Comparison of ENCODE assay signal across 26 cellular contexts in the genomic region with DNA sequence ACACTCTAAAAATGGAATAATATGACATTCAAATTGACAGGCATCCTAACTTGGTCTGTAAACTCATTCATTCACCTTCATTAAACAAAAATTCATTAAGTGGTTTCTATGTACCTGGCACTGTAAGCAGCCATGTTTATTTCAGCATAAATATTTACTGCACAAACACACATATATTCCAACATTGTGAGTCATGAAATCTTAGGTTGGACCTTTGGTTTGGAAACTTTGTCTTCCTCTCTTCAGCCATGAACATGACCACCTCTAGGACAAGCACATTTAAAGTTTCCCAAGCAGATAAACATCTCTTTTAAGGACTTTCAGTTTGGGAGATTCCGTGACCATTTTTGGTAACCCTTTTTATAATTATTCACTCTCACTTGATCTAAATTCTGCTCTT.
DNase-seq lines count a peak whose midpoint lies in the region; TF ChIP-seq lines count a peak whose summit lies in the region.
"Had no signal": no experiment of that assay in that cellular context is flagged by ENCODE, and none has a peak within 500 bp of the region (broad histone marks: within the 10 kb centered on the region; RNA-seq: fewer than 3 reads in every experiment).

No MANE protein-coding gene starts in this region.

- H3K27me3 Mint-ChIP-seq in T-helper 1 cell treated with Interleukin-12 subunit alpha and Interleukin-12 subunit beta and Interleukin-4 antibody, amounts not matched to agents 30 μg/mL and 1 μg/mL, for 36 hours (ENCODE audit: low read depth): no peaks in the 10 kb centered on the region
- H3K27me3 Mint-ChIP-seq: activated CD4-positive, alpha-beta memory T cell treated with anti-CD3 and anti-CD28 coated beads, Interleukin-2, amount 10 ng/mL, durations not matched to agents 7 days and 5 days; effector memory CD8-positive, alpha-beta T cell; stimulated activated memory B cell treated with anti-CD40 and anti-IgM and Interleukin-4, amounts not matched to agents 10 μg/mL and 1 μg/mL and 100 μg/mL, for 72 hours had no signal

- BruUV-seq in mammary epithelial cell (replicated peaks; lab: Mats Ljungman, UMichigan): no TSS peak

- H3K36me3 Mint-ChIP-seq in T-helper 1 cell treated with Interleukin-12 subunit alpha and Interleukin-12 subunit beta and Interleukin-4 antibody, amounts not matched to agents 30 μg/mL and 1 μg/mL, for 36 hours (ENCODE audit: low read depth): peaks cover 15% of the 10 kb centered on the region
- H3K36me3 Mint-ChIP-seq: natural killer cell; stimulated activated memory B cell treated with anti-CD40 and anti-IgM and Interleukin-4, amounts not matched to agents 10 μg/mL and 1 μg/mL and 100 μg/mL, for 72 hours; WTC11 had no signal

- intact Hi-C loops in mammary epithelial cell (cut with micrococcal nuclease): no loop called here

- no peak for TF ChIP-seq CTCF in mammary epithelial cell (conservative IDR thresholded peaks at IDR 0.05 in 1 of 2, IDR thresholded peaks at IDR 0.05 in 1 of 2; ENCODE audit: extremely low read depth in 1 of 2, insufficient read depth in 1 of 2, low read depth in 1 of 2, low read length in 2 of 2)

- no peaks in the 10 kb centered on the region for H3K27me3 ChIP-seq in mammary epithelial cell (ENCODE audit: insufficient read depth, low read length)
- H3K27me3 ChIP-seq: adrenal gland, BE2C, brain microvascular endothelial cell, SJCRH30, spleen, suprapubic skin had no signal

- no peaks in the 10 kb centered on the region for H3K79me2 ChIP-seq in mammary epithelial cell (ENCODE audit: insufficient read depth, low read length)

- H3K4me3 Mint-ChIP-seq in T-helper 1 cell treated with Interleukin-12 subunit alpha and Interleukin-12 subunit beta and Interleukin-4 antibody, amounts not matched to agents 30 μg/mL and 1 μg/mL, for 36 hours: no peak overlapping the region
- H3K4me3 Mint-ChIP-seq: activated CD4-positive, alpha-beta memory T cell treated with anti-CD3 and anti-CD28 coated beads, Interleukin-2, amount 10 ng/mL, durations not matched to agents 7 days and 5 days; effector memory CD8-positive, alpha-beta T cell; IgD-negative memory B cell; immature natural killer cell; natural killer cell; stimulated activated memory B cell treated with anti-CD40 and anti-IgM and Interleukin-4, amounts not matched to agents 10 μg/mL and 1 μg/mL and 100 μg/mL, for 72 hours; WTC11 had no signal

- H3K9me3 Mint-ChIP-seq in T-helper 1 cell treated with Interleukin-12 subunit alpha and Interleukin-12 subunit beta and Interleukin-4 antibody, amounts not matched to agents 30 μg/mL and 1 μg/mL, for 36 hours: peaks cover 7% of the 10 kb centered on the region
- H3K9me3 Mint-ChIP-seq: effector memory CD8-positive, alpha-beta T cell; immature natural killer cell; natural killer cell; stimulated activated memory B cell treated with anti-CD40 and anti-IgM and Interleukin-4, amounts not matched to agents 10 μg/mL and 1 μg/mL and 100 μg/mL, for 72 hours; WTC11 had no signal

- H3K27ac ChIP-seq in mammary epithelial cell (ENCODE audit: insufficient read depth, low read depth, low read length): peak overlapping the region; percentile 69
- H3K27ac ChIP-seq: adrenal gland, brain microvascular endothelial cell, left ventricle myocardium inferior, SJCRH30, spleen had no signal

- no peaks in the 10 kb centered on the region for H3K36me3 ChIP-seq in mammary epithelial cell (ENCODE audit: insufficient read depth, low read length)
- H3K36me3 ChIP-seq: adrenal gland, BE2C, brain microvascular endothelial cell, left ventricle myocardium inferior, SJCRH30, spleen, suprapubic skin had no signal

- 33% methylated on average over 1 of the region's 1 CpG for WGBS in mammary epithelial cell (ENCODE audit: low coverage, missing lambda C conversion rate)

- DNase-seq in T-helper 1 cell: no peak
- peak; percentile 36 for DNase-seq in LoVo (ENCODE audit: low spot score)
- no peak for DNase-seq in mammary epithelial cell
- DNase-seq in renal cortical epithelial cell (ENCODE audit: low read depth): peak; percentile 42
- no peak for DNase-seq in 8988T
- no peak for DNase-seq in NCI-H146 (lab: John Stamatoyannopoulos, UW)
- no peak for DNase-seq in NCI-H526 treated with DMSO at 0.1 percent for 48 hours (lab: John Stamatoyannopoulos, UW)
- DNase-seq: activated CD4-positive, alpha-beta memory T cell treated with anti-CD3 and anti-CD28 coated beads, Interleukin-2, amount 10 ng/mL, durations not matched to agents 7 days and 5 days; activated naive CD4-positive, alpha-beta T cell; adrenal gland; BE2C; brain microvascular endothelial cell; effector memory CD8-positive, alpha-beta T cell; immature natural killer cell; left ventricle myocardium inferior; midbrain; MM.1S; natural killer cell; spleen; stimulated activated CD4-positive, alpha-beta T cell treated with anti-CD3 and anti-CD28 coated beads, Interleukin-2, amount 100 ng/mL, for 48 hours had no signal

- no peak overlapping the region for H3K4me3 ChIP-seq in mammary epithelial cell (replicated peaks in 1 of 3; ENCODE audit: insufficient read depth in 1 of 3, low read depth in 2 of 3, low read length in 3 of 3)
- H3K4me3 ChIP-seq: adrenal gland, left ventricle myocardium inferior, SJCRH30, spleen, suprapubic skin had no signal

- peak overlapping the region; percentile 12 for H3K27ac Mint-ChIP-seq in T-helper 1 cell treated with Interleukin-12 subunit alpha and Interleukin-12 subunit beta and Interleukin-4 antibody, amounts not matched to agents 30 μg/mL and 1 μg/mL, for 36 hours
- H3K27ac Mint-ChIP-seq: activated CD4-positive, alpha-beta memory T cell treated with anti-CD3 and anti-CD28 coated beads, Interleukin-2, amount 10 ng/mL, durations not matched to agents 7 days and 5 days; IgD-negative memory B cell; immature natural killer cell; natural killer cell; stimulated activated memory B cell treated with anti-CD40 and anti-IgM and Interleukin-4, amounts not matched to agents 10 μg/mL and 1 μg/mL and 100 μg/mL, for 72 hours had no signal

- no peak overlapping the region for H3K9ac ChIP-seq in mammary epithelial cell (ENCODE audit: insufficient read depth, low read length)

- CTCF ChIA-PET in mammary epithelial cell (lab: Charles Lee; ENCODE audit: low non-redundant PET): no interaction called here

- in situ Hi-C loops in mammary epithelial cell (cut with MboI; ENCODE audit: low sequenced_read_pairs in 2 of 2): no loop called here

- peaks cover 38% of the 10 kb centered on the region for H3K4me1 ChIP-seq in mammary epithelial cell (ENCODE audit: insufficient read depth, low read length)
- H3K4me1 ChIP-seq: adrenal gland, BE2C, left ventricle myocardium inferior, spleen had no signal

- H4K20me1 ChIP-seq in mammary epithelial cell (ENCODE audit: insufficient read depth, low read length): no peaks in the 10 kb centered on the region

- no peak overlapping the region for H3K4me2 ChIP-seq in mammary epithelial cell (ENCODE audit: insufficient read depth, low read depth, low read length)

- dilution Hi-C loops in mammary epithelial cell (cut with HindIII; ENCODE audit: low sequenced_read_pairs): no loop called here

- H3K9me3 ChIP-seq in mammary epithelial cell (replicated peaks; ENCODE audit: insufficient read depth, low read length): no peaks in the 10 kb centered on the region
- H3K9me3 ChIP-seq: adrenal gland, BE2C, left ventricle myocardium inferior, SJCRH30, spleen, suprapubic skin had no signal

- H2AFZ ChIP-seq in mammary epithelial cell (ENCODE audit: low read depth, low read length): no peak overlapping the region

- peaks cover 51% of the 10 kb centered on the region for H3K4me1 Mint-ChIP-seq in T-helper 1 cell treated with Interleukin-12 subunit alpha and Interleukin-12 subunit beta and Interleukin-4 antibody, amounts not matched to agents 30 μg/mL and 1 μg/mL, for 36 hours (ENCODE audit: low read depth)
- H3K4me1 Mint-ChIP-seq: immature natural killer cell, natural killer cell had no signal

Comparison
In these comparisons a context has a peak if more than half of its experiments do, and no peak if none do; other contexts are left out.
1. DNase-seq: peak in LoVo (single experiment) and renal cortical epithelial cell (single experiment); none in T-helper 1 cell (0 of 5), mammary epithelial cell (single experiment), 8988T (single experiment), NCI-H146 (single experiment) and NCI-H526 treated with DMSO at 0.1 percent for 48 hours (single experiment).